ENCODE assay signal across 15 cellular contexts in the genomic region with DNA sequence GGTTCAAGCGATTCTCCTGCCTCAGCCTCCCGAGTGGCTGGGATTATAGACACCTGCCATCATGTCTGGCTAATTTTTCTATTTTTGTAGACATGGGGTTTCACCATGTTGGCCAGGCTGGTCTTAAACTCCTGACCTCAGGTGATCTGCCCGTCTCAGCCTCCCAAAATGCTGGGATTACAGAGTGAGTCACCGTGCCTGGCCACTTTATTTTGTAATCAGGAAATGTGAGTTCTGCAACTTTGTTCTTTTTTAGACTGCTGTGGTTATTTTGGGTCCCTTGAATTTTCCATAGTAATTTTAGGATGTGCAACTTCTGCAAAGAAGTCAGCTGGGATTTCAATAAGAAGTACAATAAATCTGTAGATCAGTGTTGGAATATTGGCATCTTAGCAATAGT.
DNase-seq lines count a peak whose midpoint lies in the region; ATAC-seq and TF ChIP-seq lines count a peak whose summit lies in the region.
"Had no signal": no experiment of that assay in that cellular context is flagged by ENCODE, and none has a peak within 500 bp of the region (broad histone marks: within the 10 kb centered on the region; RNA-seq: fewer than 3 reads in every experiment).

No MANE protein-coding gene starts in this region.

- in situ Hi-C loops in brain microvascular endothelial cell (cut with HindIII; ENCODE audit: low pct_ligation_motif_present, low sequenced_read_pairs): no loop called here

- peak; percentile 47 for DNase-seq in BJ (ENCODE audit: low read depth)
- peak; percentile 23 for DNase-seq in MG63
- peak; percentile 53 for DNase-seq in brain microvascular endothelial cell
- DNase-seq in activated CD8-positive, alpha-beta memory T cell treated with anti-CD3 and anti-CD28 coated beads for 24 hours: no peak
- DNase-seq in stimulated activated CD4-positive, alpha-beta T cell treated with anti-CD3 and anti-CD28 coated beads, Interleukin-2, amount 100 ng/mL, for 48 hours: no peak
- DNase-seq: activated CD4-positive, alpha-beta T cell treated with anti-CD3 and anti-CD28 coated beads, Interleukin-2, amount 50 U/mL, for 4 hours; activated naive CD4-positive, alpha-beta T cell treated with anti-CD3 and anti-CD28 coated beads, Interleukin-2, amount 50 U/mL, for 16 hours; dorsolateral prefrontal cortex; NCI-H1417; NCI-H774; retina had no signal

- H3K4me1 ChIP-seq in neutrophil (ENCODE audit: control insufficient read depth in 1 of 2, insufficient read depth in 1 of 2, low read depth in 1 of 2, low read length in 1 of 2): peaks cover 13% of the 10 kb centered on the region in 2 experiments

- H3K36me3 ChIP-seq in BJ (ENCODE audit: control insufficient read depth, insufficient read depth, low read length) (peaks cover 16% of the 10 kb centered on the region), MG63 (peaks cover 31% of the 10 kb centered on the region), brain microvascular endothelial cell (replicated peaks) (peaks cover 14% of the 10 kb centered on the region), neutrophil (no peaks in the 10 kb centered on the region)

- POLR2A ChIA-PET in BJ (lab: Charles Lee): no interaction called here

- ATAC-seq in GM21515 (IDR thresholded peaks at IDR 0.05; ENCODE audit: unreplicated experiment) (no peak), GM21360 (IDR thresholded peaks at IDR 0.05; ENCODE audit: unreplicated experiment) (no peak)

- H3K27ac ChIP-seq in brain microvascular endothelial cell (no peak overlapping the region), neutrophil (peak overlapping the region; percentile 31)
- H3K27ac ChIP-seq: tibial nerve had no signal

- H3K9me3 ChIP-seq in MG63 (no peaks in the 10 kb centered on the region), neutrophil (no peaks in the 10 kb centered on the region)
- H3K9me3 ChIP-seq: tibial nerve had no signal

- CTCF ChIA-PET in BJ (lab: Yijun Ruan, JAX): interaction anchor here (2.2 kb wide), 1 partner anchor 16 kb away, joined by 8 read pairs; no protein-coding TSS in a partner anchor

- no peak for TF ChIP-seq CTCF in BJ (IDR thresholded peaks at IDR 0.05; ENCODE audit: insufficient read depth, low read depth, low read length)
- no peak for TF ChIP-seq CTCF in brain microvascular endothelial cell (IDR thresholded peaks at IDR 0.05; ENCODE audit: low read depth, low read length, missing control alignments)
- TF ChIP-seq CTCF in neutrophil (IDR thresholded peaks at IDR 0.05): no peak

- H3K27me3 ChIP-seq in BJ (ENCODE audit: control insufficient read depth, insufficient read depth, low read length) (no peaks in the 10 kb centered on the region), MG63 (no peaks in the 10 kb centered on the region), brain microvascular endothelial cell (replicated peaks) (no peaks in the 10 kb centered on the region), neutrophil (no peaks in the 10 kb centered on the region)
- H3K27me3 ChIP-seq: dorsolateral prefrontal cortex, tibial nerve had no signal

- H3K4me3 ChIP-seq in BJ (ENCODE audit: low read depth, low read length) (no peak overlapping the region), MG63 (no peak overlapping the region), brain microvascular endothelial cell (ENCODE audit: low read depth, low read length) (no peak overlapping the region), neutrophil (ENCODE audit: low read depth in 1 of 2, low read length in 1 of 2) (no peak overlapping the region)
- H3K4me3 ChIP-seq: dorsolateral prefrontal cortex, tibial nerve had no signal

Comparison
In these comparisons a context has a peak if more than half of its experiments do, and no peak if none do; other contexts are left out.
1. DNase-seq: peak in BJ (single experiment), MG63 (single experiment) and brain microvascular endothelial cell (single experiment); none in activated CD8-positive, alpha-beta memory T cell treated with anti-CD3 and anti-CD28 coated beads for 24 hours (single experiment) and stimulated activated CD4-positive, alpha-beta T cell treated with anti-CD3 and anti-CD28 coated beads, Interleukin-2, amount 100 ng/mL, for 48 hours (0 of 2).